ENCODE assay signal across 25 cellular contexts in genomic region chr15:32732574-32733157, GRCh38. TPM values are rescaled to one million over a fixed set of nuclear protein-coding genes. Genes with fewer than 3 reads are reported as not detected.
DNase-seq lines count a peak whose midpoint lies in the region; ATAC-seq, FAIRE-seq and TF ChIP-seq lines count a peak whose summit lies in the region.
"Had no signal": no experiment of that assay in that cellular context is flagged by ENCODE, and none has a peak within 500 bp of the region (broad histone marks: within the 10 kb centered on the region; RNA-seq: fewer than 3 reads in every experiment).

No MANE protein-coding gene starts in this region.

- H3K4me3 Mint-ChIP-seq in astrocyte (ENCODE audit: unreplicated experiment), result no peak overlapping the region
- H3K4me3 Mint-ChIP-seq: CD14-positive monocyte; CD8-positive, alpha-beta memory T cell had no signal

- H2AFZ ChIP-seq in GM23248 (no peak overlapping the region), astrocyte (ENCODE audit: low read depth, low read length) (no peak overlapping the region), HepG2 (ENCODE audit: low read length) (no peak overlapping the region)

- intact Hi-C loops in HepG2 (cut with micrococcal nuclease; ENCODE audit: unreplicated experiment), result no loop called here

- no peak overlapping the region for H3K4me3 ChIP-seq in GM23248
- H3K4me3 ChIP-seq in astrocyte (ENCODE audit: insufficient read depth, low read depth, low read length), result no peak overlapping the region
- H3K4me3 ChIP-seq in HepG2 (replicated peaks in 1 of 3; ENCODE audit: insufficient read depth in 1 of 3, low read depth in 2 of 3, low read length in 3 of 3), result no peak overlapping the region
- peak overlapping the region; percentile 5 for H3K4me3 ChIP-seq in skeletal muscle satellite cell (ENCODE audit: low read length)
- no peak overlapping the region for H3K4me3 ChIP-seq in tibial nerve

- WGBS in GM23248 (ENCODE audit: low coverage in 1 of 2, low lambda C conversion rate in 2 of 2, missing lambda C conversion rate in 2 of 2), 2 experiments, result 75 to 79% methylated on average over 6 of the region's 6 CpGs
- WGBS in HepG2 (ENCODE audit: low lambda C conversion rate), result 41% methylated on average over 6 of the region's 6 CpGs
- WGBS in tibial nerve, 2 donors, result 81% methylated on average over 6 of the region's 6 CpGs

- peaks cover 8% of the 10 kb centered on the region for H3K36me3 Mint-ChIP-seq in astrocyte (ENCODE audit: low read depth, unreplicated experiment)
- H3K36me3 Mint-ChIP-seq: CD14-positive monocyte; CD8-positive, alpha-beta memory T cell had no signal

- in situ Hi-C loops in GM23248 (cut with MboI) (no loop called here), HepG2 (cut with HindIII; ENCODE audit: extremely low pct_ligation_motif_present, low pct_unique_long_range_greater_than_20kb) (no loop called here)

- no peaks in the 10 kb centered on the region for H3K9me2 ChIP-seq in GM23248 (ENCODE audit: insufficient read depth)

- H3K36me3 ChIP-seq in GM23248 (ENCODE audit: low read depth), result peaks cover 91% of the 10 kb centered on the region
- peaks cover 33% of the 10 kb centered on the region for H3K36me3 ChIP-seq in astrocyte (ENCODE audit: insufficient read depth, low read length)
- H3K36me3 ChIP-seq in HepG2 (replicated peaks in 1 of 2; ENCODE audit: control insufficient read depth in 1 of 2, insufficient read depth in 2 of 2, low read length in 2 of 2), result no peaks in the 10 kb centered on the region
- peaks cover 80% of the 10 kb centered on the region for H3K36me3 ChIP-seq in skeletal muscle satellite cell (ENCODE audit: insufficient read depth, low read length)
- no peaks in the 10 kb centered on the region for H3K36me3 ChIP-seq in tibial nerve
- H3K36me3 ChIP-seq: BE2C had no signal

- TF ChIP-seq CTCF in astrocyte (IDR thresholded peaks at IDR 0.05; ENCODE audit: insufficient read depth, low read depth, low read length) (no peak), HepG2 (CRISPR knock-in tag; IDR thresholded peaks at IDR 0.05) (no peak), tibial nerve (IDR thresholded peaks at IDR 0.05) (no peak)

- H3F3A ChIP-seq in GM23248 (ENCODE audit: insufficient read depth), result peaks cover 100% of the 10 kb centered on the region

- H3K9me3 Mint-ChIP-seq in astrocyte (ENCODE audit: unreplicated experiment), result peaks cover 3% of the 10 kb centered on the region

- TF ChIP-seq POLR2A in HepG2 (IDR thresholded peaks at IDR 0.05; ENCODE audit: insufficient read depth in 1 of 2, low read depth in 2 of 2, low read length in 2 of 2), result no peak
- TF ChIP-seq POLR2A in tibial nerve (IDR thresholded peaks at IDR 0.05), result no peak

- peaks cover 21% of the 10 kb centered on the region; the same call in 1 of the 2 replicates for H3K4me1 ChIP-seq in GM23248 (ENCODE audit: insufficient read depth)
- peaks cover 23% of the 10 kb centered on the region for H3K4me1 ChIP-seq in astrocyte (ENCODE audit: insufficient read depth, low read length)
- H3K4me1 ChIP-seq in HepG2 (ENCODE audit: insufficient read depth, low read length), result 0 out of 2 replicates have a peak, but pooled peaks cover 6% of the 10 kb centered on the region
- H3K4me1 ChIP-seq in skeletal muscle satellite cell (ENCODE audit: control insufficient read depth, insufficient read depth, low read length), result peaks cover 50% of the 10 kb centered on the region
- no peaks in the 10 kb centered on the region for H3K4me1 ChIP-seq in tibial nerve

- FAIRE-seq in astrocyte (lab: Jason Lieb, UNC) (peak; percentile 56), HepG2 (lab: Jason Lieb, UNC) (no peak)
- FAIRE-seq: HTR-8/SVneo had no signal

- peaks cover 72% of the 10 kb centered on the region for H3K79me2 ChIP-seq in GM23248 (ENCODE audit: insufficient read depth)
- H3K79me2 ChIP-seq in astrocyte (ENCODE audit: insufficient read depth, low read length), result peaks cover 41% of the 10 kb centered on the region
- no peaks in the 10 kb centered on the region for H3K79me2 ChIP-seq in HepG2 (ENCODE audit: insufficient read depth, low read length)

- H3K4me1 Mint-ChIP-seq in astrocyte (ENCODE audit: low read depth, unreplicated experiment), result peaks cover 12% of the 10 kb centered on the region
- H3K4me1 Mint-ChIP-seq: CD8-positive, alpha-beta memory T cell had no signal

- H3K9ac ChIP-seq in GM23248, result no peak overlapping the region
- H3K9ac ChIP-seq in astrocyte (ENCODE audit: low read length), result peak overlapping the region; percentile 1
- H3K9ac ChIP-seq in HepG2 (ENCODE audit: insufficient read depth, low read depth, low read length), result no peak overlapping the region
- H3K9ac ChIP-seq in skeletal muscle satellite cell (ENCODE audit: low read depth, low read length), result peak overlapping the region; percentile 38
- H3K9ac ChIP-seq: KMS-11 had no signal

- no TSS peak for BruUV-seq in HepG2 (replicated peaks; lab: Mats Ljungman, UMichigan)

- CTCF ChIA-PET in HepG2 (lab: Yijun Ruan, JAX; ENCODE audit: low intra/inter-chr PET ratio, low total read pairs), result no interaction called here

- POLR2A ChIA-PET in HepG2 (lab: Yijun Ruan, JAX), result no interaction called here

- no peak for TF ChIP-seq RAD21 in HepG2 (CRISPR knock-in tag; IDR thresholded peaks at IDR 0.05)

- no peak for TF ChIP-seq EP300 in HepG2 (IDR thresholded peaks at IDR 0.05; ENCODE audit: low read depth in 2 of 2, low read length in 2 of 2)
- TF ChIP-seq EP300 in HepG2 (CRISPR knock-in tag; IDR thresholded peaks at IDR 0.05; ENCODE audit: borderline replicate concordance), result no peak
- no peak for TF ChIP-seq EP300 in tibial nerve (IDR thresholded peaks at IDR 0.05)

- no peak for ATAC-seq in HepG2
- ATAC-seq: Panc1 had no signal

- H3K27me3 ChIP-seq in GM23248 (replicated peaks; ENCODE audit: insufficient read depth) (no peaks in the 10 kb centered on the region), astrocyte (ENCODE audit: insufficient read depth, low read length) (no peaks in the 10 kb centered on the region), HepG2 (ENCODE audit: control insufficient read depth in 1 of 2, insufficient read depth in 2 of 2, low read length in 2 of 2) (no peaks in the 10 kb centered on the region; a peak in 1 of 5 replicates), skeletal muscle satellite cell (ENCODE audit: control insufficient read depth, insufficient read depth, low read length) (no peaks in the 10 kb centered on the region), tibial nerve (no peaks in the 10 kb centered on the region)
- H3K27me3 ChIP-seq: BE2C had no signal

- H3K27ac ChIP-seq in GM23248 (peak overlapping the region; percentile 40), astrocyte (ENCODE audit: low read depth, low read length) (no peak overlapping the region), HepG2 (ENCODE audit: extremely low read length, insufficient read depth, low read length) (no peak overlapping the region), tibial nerve (no peak overlapping the region)
- H3K27ac ChIP-seq: KMS-11, RWPE1 had no signal

- DNase-seq in GM23248 (no peak), astrocyte (ENCODE audit: low read depth) (no peak), HepG2 (ENCODE audit: low spot score) (no peak), Ammon's horn (ENCODE audit: low spot score) (no peak), tibial nerve (ENCODE audit: low spot score in 2 of 2) (no peak), NCI-H2171 treated with DMSO at 0.1 percent for 48 hours (lab: John Stamatoyannopoulos, UW) (no peak)
- DNase-seq: BE2C; CD8-positive, alpha-beta memory T cell; DMS 273 treated with DMSO at 0.1 percent for 48 hours; DND-41; H7; MM.1S; NCI-H1417; NCI-H1694; NCI-H2029 treated with DMSO at 0.1 percent for 48 hours; NCI-H2227 treated with DMSO at 0.1 percent for 48 hours; NCI-H510A; NCI-H69; SHP77 had no signal

- H3K9me3 ChIP-seq in GM23248 (ENCODE audit: low read depth), result no peaks in the 10 kb centered on the region
- no peaks in the 10 kb centered on the region for H3K9me3 ChIP-seq in astrocyte (ENCODE audit: insufficient read depth, low read depth, low read length)
- no peaks in the 10 kb centered on the region for H3K9me3 ChIP-seq in HepG2 (ENCODE audit: low read length)
- H3K9me3 ChIP-seq in skeletal muscle satellite cell (replicated peaks; ENCODE audit: low read length), result no peaks in the 10 kb centered on the region
- peaks cover 0 to 3% (median 0%) of the 10 kb centered on the region in 4 donors for H3K9me3 ChIP-seq in tibial nerve
- H3K9me3 ChIP-seq: BE2C had no signal

- H4K20me1 ChIP-seq in GM23248 (ENCODE audit: insufficient read depth), result no peaks in the 10 kb centered on the region
- H4K20me1 ChIP-seq in astrocyte (ENCODE audit: insufficient read depth, low read length), result peaks cover 32% of the 10 kb centered on the region
- H4K20me1 ChIP-seq in HepG2 (ENCODE audit: insufficient read depth, low read length), result no peaks in the 10 kb centered on the region

- no peak overlapping the region for H3K27ac Mint-ChIP-seq in astrocyte (ENCODE audit: unreplicated experiment)
- H3K27ac Mint-ChIP-seq: CD14-positive monocyte; CD8-positive, alpha-beta memory T cell had no signal

- H3K27me3 Mint-ChIP-seq in astrocyte (ENCODE audit: low read depth, unreplicated experiment), result no peaks in the 10 kb centered on the region

- no peak overlapping the region for H3K4me2 ChIP-seq in GM23248 (ENCODE audit: unreplicated experiment)
- H3K4me2 ChIP-seq in astrocyte (ENCODE audit: low read length), result no peak overlapping the region
- H3K4me2 ChIP-seq in HepG2 (ENCODE audit: low read depth, low read length), result no peak overlapping the region
- peak overlapping the region; percentile 37 for H3K4me2 ChIP-seq in skeletal muscle satellite cell (ENCODE audit: low read length)
- H3K4me2 ChIP-seq: KMS-11 had no signal

RNA-seq across cellular contexts. Expression of gene GREM1, which starts 14.9 kb away (rescaled TPM):
- 935 and 1,005 TPM in 2 replicates for total RNA-seq in GM23248 (2014; rRNA removed; shearing (Covaris generic))
- 575 and 584 TPM in 2 replicates for polyA plus RNA-seq in GM23248 (2016; fragmentation: Nextera tagmentation; extraction: Ambion mirVana)
- total RNA-seq in astrocyte, result 74.5 and 112 TPM in 2 replicates
- 0.02 and 0.11 TPM in 2 replicates for total RNA-seq in HepG2 (2016; rRNA removed; fragmentation: Illumina TruSeq; extraction: Trizol)
- not detected in 2 replicates for total RNA-seq in HepG2 (2016; cell fraction: cytosol; rRNA removed; fragmentation: Illumina TruSeq; extraction: Trizol; ENCODE audit: low read depth)
- total RNA-seq in HepG2 (2016; cell fraction: insoluble cytoplasmic fraction; rRNA removed; fragmentation: Illumina TruSeq; extraction: Trizol), result 0.04 and 0.06 TPM in 2 replicates
- 0.03 and 0.06 TPM in 2 replicates for total RNA-seq in HepG2 (2016; cell fraction: membrane; rRNA removed; fragmentation: Illumina TruSeq; extraction: Trizol)
- total RNA-seq in HepG2 (2016; cell fraction: nucleus; rRNA removed; fragmentation: Illumina TruSeq; extraction: Trizol), result not detected in 2 replicates
- polyA plus RNA-seq in HepG2 (2011; rRNA removed), result 0.08 and 0.13 TPM in 2 replicates
- 0.01 and 0.04 TPM in 2 replicates for polyA plus RNA-seq in HepG2 (2011; cell fraction: cytosol; rRNA removed)
- polyA plus RNA-seq in HepG2 (2011; cell fraction: nucleus; rRNA removed), result 0.02 and 0.09 TPM in 2 replicates
- 0.01 and 0.08 TPM in 2 replicates for polyA plus RNA-seq in HepG2 (2012)
- not detected in 2 replicates for polyA plus RNA-seq in HepG2 (2016; cell fraction: cytosol; fragmentation: Illumina TruSeq; extraction: Trizol; ENCODE audit: low read depth)
- 0.12 TPM in 1 of 2 replicates, not detected in the other for polyA plus RNA-seq in HepG2 (2016; cell fraction: insoluble cytoplasmic fraction; fragmentation: Illumina TruSeq; extraction: Trizol; ENCODE audit: low read depth)
- polyA plus RNA-seq in HepG2 (2016; cell fraction: membrane; fragmentation: Illumina TruSeq; extraction: Trizol; ENCODE audit: low read depth), result 0.05 TPM in 1 of 2 replicates, not detected in the other
- polyA plus RNA-seq in HepG2 (2016; cell fraction: nucleus; fragmentation: Illumina TruSeq; extraction: Trizol; ENCODE audit: insufficient read depth, low read depth), result not detected in 2 replicates
- polyA minus RNA-seq in HepG2 (2011; rRNA and poly(A)+ RNA removed; ENCODE audit: low replicate concordance), result not detected in 2 replicates
- not detected in 2 replicates for polyA minus RNA-seq in HepG2 (2011; cell fraction: cytosol; rRNA and poly(A)+ RNA removed)
- polyA minus RNA-seq in HepG2 (2011; cell fraction: nucleus; rRNA and poly(A)+ RNA removed), result not detected in 2 replicates
- 3.0 and 4.4 TPM in 2 replicates for total RNA-seq in skeletal muscle satellite cell (2012; rRNA removed)
- under 1 TPM in 1 of 4 donors, not detected in 3; 0.30 TPM for total RNA-seq in tibial nerve
- total RNA-seq: CD8-positive, alpha-beta memory T cell had no signal
- polyA plus RNA-seq: CD14-positive monocyte; CD8-positive, alpha-beta memory T cell had no signal

Comparison
In these comparisons a context has a peak if more than half of its experiments do, and no peak if none do; other contexts are left out.
1. H3K9ac ChIP-seq: peak in astrocyte (single experiment) and skeletal muscle satellite cell (single experiment); none in GM23248 (single experiment) and HepG2 (single experiment).
2. RNA of gene GREM1, which starts 14.9 kb away (total RNA-seq): 935 to 1,005 TPM in GM23248 and 74.5 to 112 TPM in astrocyte; 0.02 to 0.11 TPM in HepG2 and 0.30 TPM in tibial nerve; every median in the first group is over 10 times any median in the second.